Comparison of ENCODE assay signal across 9 cellular contexts in genomic region chr1:152072311-152072710, GRCh38. TPM values are rescaled to one million over a fixed set of nuclear protein-coding genes. Genes with fewer than 3 reads are reported as not detected.
"Had no signal": no experiment of that assay in that cellular context is flagged by ENCODE, and none has a peak within 500 bp of the region (broad histone marks: within the 10 kb centered on the region; RNA-seq: fewer than 3 reads in every experiment).

No MANE protein-coding gene starts in this region.

- ATAC-seq: GM12878 had no signal

- FAIRE-seq: G401.6, GM12878, GM12891, GM12892, GM18507, GM19239 had no signal

- H3K4me3 ChIP-seq: GM12878 had no signal

- DNase-seq: GDM1, GF-D8 had no signal

RNA-seq across cellular contexts. Expression of gene TCHHL1, which starts 16.6 kb away (rescaled TPM):
- total RNA-seq: G401, GM12878 had no signal

RNA-seq across cellular contexts. Expression of gene S100A11, which starts 35.5 kb away (rescaled TPM):
- total RNA-seq: G401 had no signal

RNA-seq across cellular contexts. Expression of gene TCHH, which starts 42.9 kb away (rescaled TPM):
- total RNA-seq: G401, GM12878 had no signal
